In the genomic region with DNA sequence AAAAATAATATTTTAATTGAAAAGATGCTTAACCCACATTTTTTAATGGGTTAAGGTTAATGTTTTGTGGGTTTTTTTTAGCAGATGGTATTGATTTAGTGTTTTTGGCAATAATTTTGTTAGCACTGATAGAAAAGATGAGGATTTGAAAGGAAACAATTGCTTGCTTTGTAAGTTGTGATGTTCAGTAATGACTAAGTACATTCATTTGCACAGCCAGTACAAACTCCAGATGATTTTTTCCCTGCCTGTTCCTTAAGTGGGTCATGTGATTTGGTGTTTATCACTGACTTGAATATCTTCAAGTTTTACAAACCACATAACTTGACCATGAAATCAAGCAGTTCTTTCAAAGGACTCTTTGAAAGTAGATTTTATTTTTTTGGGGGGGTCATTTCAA, we compare ENCODE assay signal across 14 cellular contexts. TPM values are rescaled to one million over a fixed set of nuclear protein-coding genes. Genes with fewer than 3 reads are reported as not detected.
DNase-seq lines count a peak whose midpoint lies in the region; ATAC-seq and TF ChIP-seq lines count a peak whose summit lies in the region.
"Had no signal": no experiment of that assay in that cellular context is flagged by ENCODE, and none has a peak within 500 bp of the region (broad histone marks: within the 10 kb centered on the region; RNA-seq: fewer than 3 reads in every experiment).

No MANE protein-coding gene starts in this region.

- in situ Hi-C loops in SK-MEL-5 (cut with HindIII; ENCODE audit: low pct_unique_long_range_greater_than_20kb, low sequenced_read_pairs): no loop called here

- TF ChIP-seq CTCF in BJ (IDR thresholded peaks at IDR 0.05; ENCODE audit: insufficient read depth, low read depth, low read length) (no peak), fibroblast of pulmonary artery (IDR thresholded peaks at IDR 0.05; ENCODE audit: low read length, missing control alignments) (no peak), osteoblast (IDR thresholded peaks at IDR 0.05; ENCODE audit: extremely low read depth, low read depth, low read length) (no peak), PC-9 (conservative IDR thresholded peaks at IDR 0.05) (no peak)

- peak; percentile 47 for DNase-seq in BJ (ENCODE audit: low read depth)
- DNase-seq in SK-MEL-5 (ENCODE audit: low read depth, low spot score): peak; percentile 87
- DNase-seq in fibroblast of pulmonary artery (ENCODE audit: low read depth): peak; percentile 71
- peak; percentile 65 for DNase-seq in osteoblast (ENCODE audit: insufficient read length, low spot score, missing footprints)
- no peak for DNase-seq in PC-9
- DNase-seq: activated CD4-positive, alpha-beta T cell treated with anti-CD3 and anti-CD28 coated beads, Interleukin-2, amount 50 U/mL, for 1 hour; central memory CD4-positive, alpha-beta T cell; NCI-H226; PC-3; stimulated activated CD4-positive, alpha-beta T cell treated with anti-CD3 and anti-CD28 coated beads, Interleukin-4, amount 100 ng/mL, for 1 hour had no signal

- no peak overlapping the region for H2AFZ ChIP-seq in osteoblast (ENCODE audit: low read length)
- H2AFZ ChIP-seq in PC-9: no peak overlapping the region

- intact Hi-C loops in PC-9 (cut with micrococcal nuclease; ENCODE audit: unreplicated experiment): no loop called here

- H3K27me3 ChIP-seq in BJ (ENCODE audit: control insufficient read depth, insufficient read depth, low read length): no peaks in the 10 kb centered on the region
- H3K27me3 ChIP-seq in osteoblast (ENCODE audit: insufficient read depth, low read length): no peaks in the 10 kb centered on the region
- H3K27me3 ChIP-seq in PC-9 (ENCODE audit: insufficient read depth, low read depth): no peaks in the 10 kb centered on the region

- no peaks in the 10 kb centered on the region for H3K9me2 ChIP-seq in PC-9 (ENCODE audit: insufficient read depth)

- H3K4me2 ChIP-seq in osteoblast (ENCODE audit: insufficient read depth, low read length): no peak overlapping the region
- H3K4me2 ChIP-seq in PC-9: no peak overlapping the region

- H3K79me2 ChIP-seq in osteoblast (ENCODE audit: insufficient read depth, low read length) (peaks cover 9% of the 10 kb centered on the region), PC-9 (ENCODE audit: low read depth) (peaks cover 7% of the 10 kb centered on the region)

- H3K36me3 ChIP-seq in BJ (ENCODE audit: control insufficient read depth, insufficient read depth, low read length) (no peaks in the 10 kb centered on the region), osteoblast (ENCODE audit: insufficient read depth, low read length) (no peaks in the 10 kb centered on the region), PC-9 (ENCODE audit: low read depth) (no peaks in the 10 kb centered on the region)

- no TSS peak for BruUV-seq in PC-9 (replicated peaks; lab: Mats Ljungman, UMichigan)

- CTCF ChIA-PET in BJ (lab: Yijun Ruan, JAX) (no interaction called here), PC-9 (lab: Charles Lee) (no interaction called here)

- H3K9me3 ChIP-seq in osteoblast (ENCODE audit: low read depth, low read length): no peaks in the 10 kb centered on the region
- no peaks in the 10 kb centered on the region for H3K9me3 ChIP-seq in PC-9 (ENCODE audit: insufficient read depth, low read depth)

- POLR2A ChIA-PET in BJ (lab: Charles Lee) (no interaction called here), PC-9 (lab: Charles Lee; ENCODE audit: unreplicated experiment) (no interaction called here)

- H3K4me1 ChIP-seq in osteoblast (ENCODE audit: insufficient read depth, low read length) (no peaks in the 10 kb centered on the region), PC-9 (replicated peaks; ENCODE audit: insufficient read depth) (peaks cover 14% of the 10 kb centered on the region)

- no peak overlapping the region for H3K27ac ChIP-seq in osteoblast (ENCODE audit: low read depth, low read length)
- no peak overlapping the region for H3K27ac ChIP-seq in PC-9

- no peak overlapping the region for H3K4me3 ChIP-seq in BJ (ENCODE audit: low read depth, low read length)
- no peak overlapping the region for H3K4me3 ChIP-seq in fibroblast of pulmonary artery (replicated peaks; ENCODE audit: low read depth, low read length)
- H3K4me3 ChIP-seq in osteoblast (ENCODE audit: insufficient read depth, low read length): no peak overlapping the region
- no peak overlapping the region for H3K4me3 ChIP-seq in PC-9

- H3F3A ChIP-seq in PC-9 (ENCODE audit: insufficient read depth, low read depth): no peaks in the 10 kb centered on the region; the same call in 1 of the 2 replicates

- no peak for ATAC-seq in HG02884 (IDR thresholded peaks at IDR 0.05; ENCODE audit: unreplicated experiment)
- no peak for ATAC-seq in HG03457 (IDR thresholded peaks at IDR 0.05; ENCODE audit: unreplicated experiment)
- no peak for ATAC-seq in GM21529 (IDR thresholded peaks at IDR 0.05; ENCODE audit: unreplicated experiment)
- ATAC-seq: PC-3; stimulated activated memory B cell treated with anti-CD40 and anti-IgM and Interleukin-4, amounts not matched to agents 10 μg/mL and 1 μg/mL and 100 μg/mL, for 72 hours had no signal

- H4K20me1 ChIP-seq in osteoblast (ENCODE audit: insufficient read depth, low read length): peaks cover 5% of the 10 kb centered on the region
- H4K20me1 ChIP-seq in PC-9 (ENCODE audit: insufficient read depth): no peaks in the 10 kb centered on the region

RNA-seq across cellular contexts. Expression of gene DISP1, which starts 15.0 kb away (rescaled TPM):
- polyA plus RNA-seq in BJ (2011; rRNA removed): 5.7 and 6.2 TPM in 2 replicates
- 9.4 and 10.8 TPM in 2 replicates for polyA minus RNA-seq in BJ (2011; rRNA and poly(A)+ RNA removed)
- 2.1 and 2.4 TPM in 2 replicates for total RNA-seq in SK-MEL-5 (2014; rRNA removed; shearing (Covaris generic))
- polyA plus RNA-seq in SK-MEL-5 (2015; cell fraction: cytosol; rRNA removed): 1.5 and 2.0 TPM in 2 replicates
- 1.4 and 4.4 TPM in 2 replicates for polyA plus RNA-seq in SK-MEL-5 (2015; cell fraction: nucleus; rRNA removed)
- total RNA-seq in osteoblast (4.3 and 4.4 TPM in 2 replicates), PC-9 (2021) (4.9 and 6.9 TPM in 2 replicates)

Comparison
In these comparisons a context has a peak if more than half of its experiments do, and no peak if none do; other contexts are left out.
1. DNase-seq: peak in BJ (single experiment), SK-MEL-5 (single experiment), fibroblast of pulmonary artery (single experiment) and osteoblast (single experiment); none in PC-9 (0 of 2).